In genomic region chr7:105157278-105157677, GRCh38 we compare ENCODE assay signal across 18 cellular contexts.
DNase-seq lines count a peak whose midpoint lies in the region; ATAC-seq, FAIRE-seq and TF ChIP-seq lines count a peak whose summit lies in the region.
"Had no signal": no experiment of that assay in that cellular context is flagged by ENCODE, and none has a peak within 500 bp of the region (broad histone marks: within the 10 kb centered on the region; RNA-seq: fewer than 3 reads in every experiment).

No MANE protein-coding gene starts in this region.

- TF ChIP-seq CTCF in chondrocyte (IDR thresholded peaks at IDR 0.05) = no peak

- ATAC-seq in GM18520 (IDR thresholded peaks at IDR 0.05; ENCODE audit: unreplicated experiment) = no peak
- ATAC-seq: GM23338 had no signal

- no peaks in the 10 kb centered on the region for H3K9me3 Mint-ChIP-seq in activated CD4-positive, alpha-beta memory T cell treated with anti-CD3 and anti-CD28 coated beads for 36 hours
- H3K9me3 Mint-ChIP-seq in activated CD4-positive, alpha-beta memory T cell treated with anti-CD3 and anti-CD28 coated beads, Interleukin-2, amount 10 ng/mL, durations not matched to agents 7 days and 5 days = no peaks in the 10 kb centered on the region
- H3K9me3 Mint-ChIP-seq in chondrocyte (ENCODE audit: low read depth) = no peaks in the 10 kb centered on the region
- H3K9me3 Mint-ChIP-seq: GM23338 had no signal

- no peak for DNase-seq in activated CD4-positive, alpha-beta memory T cell treated with anti-CD3 and anti-CD28 coated beads for 36 hours
- DNase-seq in activated CD4-positive, alpha-beta memory T cell treated with anti-CD3 and anti-CD28 coated beads, Interleukin-2, amount 10 ng/mL, durations not matched to agents 7 days and 5 days = no peak
- DNase-seq in GM19239 (ENCODE audit: insufficient read length, low spot score) (peak; percentile 10), chondrocyte (ENCODE audit: low spot score) (no peak), renal cortical epithelial cell (ENCODE audit: low read depth) (peak; percentile 53), iPS-NIHi7 (ENCODE audit: extremely low spot score) (no peak)
- no peak for DNase-seq in stimulated activated CD4-positive, alpha-beta T cell treated with anti-CD3 and anti-CD28 coated beads, Interleukin-12 subunit alpha, Interleukin-12 subunit beta, amount 100 ng/mL, for 4 hours
- DNase-seq: 8988T, DMS 273 treated with DMSO at 0.1 percent for 48 hours, KBM-7, NCI-H1048, NCI-H1694, NCI-H2107, NCI-H345, NCI-H526 treated with DMSO at 0.1 percent for 48 hours, OCI-M1 had no signal

- H3K36me3 Mint-ChIP-seq in activated CD4-positive, alpha-beta memory T cell treated with anti-CD3 and anti-CD28 coated beads for 36 hours = peaks cover 5% of the 10 kb centered on the region
- H3K36me3 Mint-ChIP-seq in activated CD4-positive, alpha-beta memory T cell treated with anti-CD3 and anti-CD28 coated beads, Interleukin-2, amount 10 ng/mL, durations not matched to agents 7 days and 5 days (ENCODE audit: low read depth) = peaks cover 10% of the 10 kb centered on the region
- H3K36me3 Mint-ChIP-seq in chondrocyte (ENCODE audit: low read depth) = peaks cover 9% of the 10 kb centered on the region

- POLR2A ChIA-PET in activated CD4-positive, alpha-beta memory T cell treated with anti-CD3 and anti-CD28 coated beads for 36 hours (lab: Charles Lee) = interaction anchor here (0.6 kb wide), 2 partner anchors 91 to 166 kb away, joined by 3 to 5 read pairs; no protein-coding TSS in a partner anchor
- POLR2A ChIA-PET in activated CD4-positive, alpha-beta memory T cell treated with anti-CD3 and anti-CD28 coated beads, Interleukin-2, amount 10 ng/mL, durations not matched to agents 7 days and 5 days (lab: Charles Lee) = no interaction called here

- H3K4me1 Mint-ChIP-seq in activated CD4-positive, alpha-beta memory T cell treated with anti-CD3 and anti-CD28 coated beads for 36 hours (ENCODE audit: low read depth) = peaks cover 20% of the 10 kb centered on the region
- H3K4me1 Mint-ChIP-seq in activated CD4-positive, alpha-beta memory T cell treated with anti-CD3 and anti-CD28 coated beads, Interleukin-2, amount 10 ng/mL, durations not matched to agents 7 days and 5 days = no peaks in the 10 kb centered on the region
- no peaks in the 10 kb centered on the region for H3K4me1 Mint-ChIP-seq in chondrocyte (ENCODE audit: low read depth)
- H3K4me1 Mint-ChIP-seq: GM23338 had no signal

- H3K27me3 Mint-ChIP-seq in activated CD4-positive, alpha-beta memory T cell treated with anti-CD3 and anti-CD28 coated beads for 36 hours = no peaks in the 10 kb centered on the region
- no peaks in the 10 kb centered on the region for H3K27me3 Mint-ChIP-seq in activated CD4-positive, alpha-beta memory T cell treated with anti-CD3 and anti-CD28 coated beads, Interleukin-2, amount 10 ng/mL, durations not matched to agents 7 days and 5 days
- H3K27me3 Mint-ChIP-seq in chondrocyte (ENCODE audit: low read depth) = no peaks in the 10 kb centered on the region

- H3K4me3 Mint-ChIP-seq in activated CD4-positive, alpha-beta memory T cell treated with anti-CD3 and anti-CD28 coated beads for 36 hours = no peak overlapping the region
- no peak overlapping the region for H3K4me3 Mint-ChIP-seq in activated CD4-positive, alpha-beta memory T cell treated with anti-CD3 and anti-CD28 coated beads, Interleukin-2, amount 10 ng/mL, durations not matched to agents 7 days and 5 days
- H3K4me3 Mint-ChIP-seq in chondrocyte (ENCODE audit: unreplicated experiment) = no peak overlapping the region
- H3K4me3 Mint-ChIP-seq: GM23338 had no signal

- H3K27ac Mint-ChIP-seq in activated CD4-positive, alpha-beta memory T cell treated with anti-CD3 and anti-CD28 coated beads for 36 hours = peak overlapping the region; percentile 0
- no peak overlapping the region for H3K27ac Mint-ChIP-seq in activated CD4-positive, alpha-beta memory T cell treated with anti-CD3 and anti-CD28 coated beads, Interleukin-2, amount 10 ng/mL, durations not matched to agents 7 days and 5 days
- peak overlapping the region; percentile 78 for H3K27ac Mint-ChIP-seq in chondrocyte (ENCODE audit: unreplicated experiment)
- H3K27ac Mint-ChIP-seq: GM23338 had no signal

- FAIRE-seq in GM19239 (lab: Jason Lieb, UNC) = peak; percentile 75

- intact Hi-C loops in activated CD4-positive, alpha-beta memory T cell treated with anti-CD3 and anti-CD28 coated beads for 36 hours (cut with micrococcal nuclease) = no loop called here

- CTCF ChIA-PET in activated CD4-positive, alpha-beta memory T cell treated with anti-CD3 and anti-CD28 coated beads for 36 hours (lab: Charles Lee) = no interaction called here
- CTCF ChIA-PET in activated CD4-positive, alpha-beta memory T cell treated with anti-CD3 and anti-CD28 coated beads, Interleukin-2, amount 10 ng/mL, durations not matched to agents 7 days and 5 days (lab: Charles Lee) = no interaction called here

Comparison
In these comparisons a context has a peak if more than half of its experiments do, and no peak if none do; other contexts are left out.
1. DNase-seq: peak in GM19239 (single experiment) and renal cortical epithelial cell (single experiment); none in activated CD4-positive, alpha-beta memory T cell treated with anti-CD3 and anti-CD28 coated beads for 36 hours (single experiment), activated CD4-positive, alpha-beta memory T cell treated with anti-CD3 and anti-CD28 coated beads, Interleukin-2, amount 10 ng/mL, durations not matched to agents 7 days and 5 days (single experiment), chondrocyte (single experiment), iPS-NIHi7 (single experiment) and stimulated activated CD4-positive, alpha-beta T cell treated with anti-CD3 and anti-CD28 coated beads, Interleukin-12 subunit alpha, Interleukin-12 subunit beta, amount 100 ng/mL, for 4 hours (single experiment).